In genomic region chr4:163473130-163473529, GRCh38 we compare ENCODE assay signal across 36 cellular contexts. TPM values are rescaled to one million over a fixed set of nuclear protein-coding genes. Genes with fewer than 3 reads are reported as not detected.
"Had no signal": no experiment of that assay in that cellular context is flagged by ENCODE, and none has a peak within 500 bp of the region (broad histone marks: within the 10 kb centered on the region; RNA-seq: fewer than 3 reads in every experiment).

No MANE protein-coding gene starts in this region.

- H3K9me3 ChIP-seq: adrenal gland, body of pancreas, esophagus squamous epithelium, gastroesophageal sphincter, heart right ventricle had no signal

- ATAC-seq: activated CD8-positive, alpha-beta T cell treated with anti-CD3 and anti-CD28 coated beads for 36 hours; activated naive CD8-positive, alpha-beta T cell treated with anti-CD3 and anti-CD28 coated beads, Interleukin-2, amount 50 U/mL, for 24 hours; body of pancreas; effector memory CD8-positive, alpha-beta T cell; gastroesophageal sphincter; heart right ventricle had no signal

- H3K27ac ChIP-seq: adrenal gland, body of pancreas, epithelial cell of prostate, esophagus squamous epithelium, gastroesophageal sphincter, heart right ventricle had no signal

- FAIRE-seq: colon, endometrium, endothelial cell of umbilical vein had no signal

- H3K4me3 ChIP-seq: adrenal gland, body of pancreas, esophagus squamous epithelium, gastroesophageal sphincter, heart right ventricle had no signal

- H3K36me3 ChIP-seq: adrenal gland, esophagus squamous epithelium, gastroesophageal sphincter, heart right ventricle had no signal

- H3K27me3 ChIP-seq: adrenal gland, body of pancreas, gastroesophageal sphincter, heart right ventricle had no signal

- H3K9me3 Mint-ChIP-seq: activated CD4-positive, alpha-beta T cell treated with anti-CD3 and anti-CD28 coated beads, Interleukin-2, amount 10 ng/mL, durations not matched to agents 7 days and 5 days; activated CD8-positive, alpha-beta T cell treated with anti-CD3 and anti-CD28 coated beads for 36 hours; activated naive CD4-positive, alpha-beta T cell treated with anti-CD3 and anti-CD28 coated beads for 36 hours; activated naive CD4-positive, alpha-beta T cell treated with anti-CD3 and anti-CD28 coated beads, Interleukin-2, amount 50 U/mL, for 24 hours; activated naive CD8-positive, alpha-beta T cell treated with anti-CD3 and anti-CD28 coated beads for 36 hours; activated naive CD8-positive, alpha-beta T cell treated with anti-CD3 and anti-CD28 coated beads, Interleukin-2, amount 50 U/mL, for 24 hours; activated T-helper 1 cell treated with anti-CD3 and anti-CD28 coated beads, Interleukin-12 subunit alpha, Interleukin-12 subunit beta, Interleukin-2, Interleukin-4 antibody, amounts not matched to agents 30 ng/mL and 10 ng/mL and 1 ng/mL, durations not matched to agents 14 hours and 24 hours and 36 hours; activated T-helper 2 cell treated with anti-CD3 and anti-CD28 coated beads, Interferon-gamma antibody, Interleukin-2, Interleukin-4, amounts not matched to agents 10 μg/mL and 5 μg/mL and 100 μg/mL, durations not matched to agents 14 hours and 24 hours and 36 hours; effector memory CD8-positive, alpha-beta T cell had no signal

- H3K4me1 Mint-ChIP-seq: activated CD4-positive, alpha-beta T cell treated with anti-CD3 and anti-CD28 coated beads, Interleukin-2, amount 10 ng/mL, durations not matched to agents 7 days and 5 days; activated naive CD4-positive, alpha-beta T cell treated with anti-CD3 and anti-CD28 coated beads, Interleukin-2, amount 50 U/mL, for 24 hours; activated naive CD8-positive, alpha-beta T cell treated with anti-CD3 and anti-CD28 coated beads for 36 hours; activated naive CD8-positive, alpha-beta T cell treated with anti-CD3 and anti-CD28 coated beads, Interleukin-2, amount 50 U/mL, for 24 hours had no signal

- H3K36me3 Mint-ChIP-seq: activated naive CD4-positive, alpha-beta T cell treated with anti-CD3 and anti-CD28 coated beads, Interleukin-2, amount 50 U/mL, for 24 hours; activated naive CD8-positive, alpha-beta T cell treated with anti-CD3 and anti-CD28 coated beads for 36 hours had no signal

- DNase-seq: activated CD4-positive, alpha-beta T cell treated with anti-CD3 and anti-CD28 coated beads for 1 hour; activated CD4-positive, alpha-beta T cell treated with anti-CD3 and anti-CD28 coated beads for 4 hours; activated CD4-positive, alpha-beta T cell treated with anti-CD3 and anti-CD28 coated beads, Interleukin-2, amount 10 ng/mL, durations not matched to agents 7 days and 5 days; activated CD4-positive, alpha-beta T cell treated with anti-CD3 and anti-CD28 coated beads, Interleukin-2, amount 50 U/mL, for 4 hours; activated CD8-positive, alpha-beta memory T cell treated with anti-CD3 and anti-CD28 coated beads for 24 hours; activated CD8-positive, alpha-beta T cell treated with anti-CD3 and anti-CD28 coated beads for 36 hours; activated effector memory CD4-positive, alpha-beta T cell treated with anti-CD3 and anti-CD28 coated beads, Interleukin-2, amount 50 U/mL, for 16 hours; activated naive CD4-positive, alpha-beta T cell treated with anti-CD3 and anti-CD28 coated beads for 36 hours; activated naive CD8-positive, alpha-beta T cell treated with anti-CD3 and anti-CD28 coated beads for 36 hours; activated naive CD8-positive, alpha-beta T cell treated with anti-CD3 and anti-CD28 coated beads, Interleukin-2, amount 50 U/mL, for 24 hours; activated T-cell treated with anti-CD3 and anti-CD28 coated beads, Interleukin-2, amount 50 U/mL, for 48 hours; adrenal gland; amygdala; body of pancreas; cortex of kidney; dermis blood vessel endothelial cell; effector CD4-positive, alpha-beta T cell; effector memory CD8-positive, alpha-beta T cell; esophagus squamous epithelium; foreskin melanocyte; heart right ventricle; T-helper 2 cell had no signal

- H3K4me1 ChIP-seq: adrenal gland, esophagus squamous epithelium, gastroesophageal sphincter, heart right ventricle had no signal

- H3K4me3 Mint-ChIP-seq: activated CD4-positive, alpha-beta T cell treated with anti-CD3 and anti-CD28 coated beads, Interleukin-2, amount 10 ng/mL, durations not matched to agents 7 days and 5 days; activated CD8-positive, alpha-beta T cell treated with anti-CD3 and anti-CD28 coated beads for 36 hours; activated naive CD4-positive, alpha-beta T cell treated with anti-CD3 and anti-CD28 coated beads for 36 hours; activated naive CD4-positive, alpha-beta T cell treated with anti-CD3 and anti-CD28 coated beads, Interleukin-2, amount 50 U/mL, for 24 hours; activated naive CD8-positive, alpha-beta T cell treated with anti-CD3 and anti-CD28 coated beads for 36 hours; activated naive CD8-positive, alpha-beta T cell treated with anti-CD3 and anti-CD28 coated beads, Interleukin-2, amount 50 U/mL, for 24 hours; activated T-helper 1 cell treated with anti-CD3 and anti-CD28 coated beads, Interleukin-12 subunit alpha, Interleukin-12 subunit beta, Interleukin-2, Interleukin-4 antibody, amounts not matched to agents 30 ng/mL and 10 ng/mL and 1 ng/mL, durations not matched to agents 14 hours and 24 hours and 36 hours; effector memory CD8-positive, alpha-beta T cell had no signal

RNA-seq across cellular contexts. Expression of gene TKTL2, which starts 0.4 kb away (rescaled TPM):
- total RNA-seq: activated CD4-positive, alpha-beta T cell treated with anti-CD3 and anti-CD28 coated beads, Interleukin-2, amount 10 ng/mL, durations not matched to agents 7 days and 5 days; activated CD8-positive, alpha-beta T cell treated with anti-CD3 and anti-CD28 coated beads for 36 hours; activated naive CD4-positive, alpha-beta T cell treated with anti-CD3 and anti-CD28 coated beads for 36 hours; activated naive CD8-positive, alpha-beta T cell treated with anti-CD3 and anti-CD28 coated beads for 36 hours; activated T-helper 1 cell treated with anti-CD3 and anti-CD28 coated beads, Interleukin-12 subunit alpha, Interleukin-12 subunit beta, Interleukin-2, Interleukin-4 antibody, amounts not matched to agents 30 ng/mL and 10 ng/mL and 1 ng/mL, durations not matched to agents 14 hours and 24 hours and 36 hours; activated T-helper 2 cell treated with anti-CD3 and anti-CD28 coated beads, Interferon-gamma antibody, Interleukin-2, Interleukin-4, amounts not matched to agents 10 μg/mL and 5 μg/mL and 100 μg/mL, durations not matched to agents 14 hours and 24 hours and 36 hours; adrenal gland; aorta; body of pancreas; chondrocyte; dermis blood vessel endothelial cell; endothelial cell of umbilical vein; fibroblast of lung; gastroesophageal sphincter; glomerular endothelial cell; heart right ventricle; T-helper 1 cell treated with Interleukin-12 subunit alpha and Interleukin-12 subunit beta and Interleukin-4 antibody, amounts not matched to agents 30 ng/mL and 1 ng/mL, for 36 hours had no signal
- polyA plus RNA-seq: adrenal gland, aorta, endothelial cell of umbilical vein, esophagus, fibroblast of lung, heart right ventricle had no signal
